ENCODE assay signal across 24 cellular contexts in genomic region chr1:205612556-205612955, GRCh38.
"Had no signal": no experiment of that assay in that cellular context is flagged by ENCODE, and none has a peak within 500 bp of the region (broad histone marks: within the 10 kb centered on the region; RNA-seq: fewer than 3 reads in every experiment).

No MANE protein-coding gene starts in this region.

- H3K27ac Mint-ChIP-seq: nephron progenitor cell; stimulated activated effector memory CD8-positive, alpha-beta T cell treated with anti-CD3 and anti-CD28 coated beads, Interleukin-12 subunit alpha, Interleukin-12 subunit beta, amount 100 ng/mL, for 72 hours; stimulated activated naive CD8-positive, alpha-beta T cell treated with anti-CD3 and anti-CD28 coated beads, Interleukin-15, amount 100 ng/mL, for 72 hours had no signal

- H3K4me3 Mint-ChIP-seq: naive B cell; naive thymus-derived CD8-positive, alpha-beta T cell; natural killer cell treated with Interleukin-12 subunit alpha and Interleukin-12 subunit beta and Interleukin-15 and Interleukin-18, amount 100 ng/mL, for 72 hours; nephron progenitor cell; neural crest cell; stimulated activated effector memory CD8-positive, alpha-beta T cell treated with anti-CD3 and anti-CD28 coated beads, Interleukin-12 subunit alpha, Interleukin-12 subunit beta, amount 100 ng/mL, for 72 hours; stimulated activated naive CD8-positive, alpha-beta T cell treated with anti-CD3 and anti-CD28 coated beads, Interleukin-15, amount 100 ng/mL, for 72 hours had no signal

- H3K4me3 ChIP-seq: pancreas, prostate gland, skin epidermis, suprapubic skin, testis, tibial artery, transverse colon, upper lobe of left lung, vagina had no signal

- DNase-seq: naive B cell; naive thymus-derived CD8-positive, alpha-beta T cell; nephron progenitor cell; nucleus accumbens; pancreas; right cardiac atrium; stimulated activated CD4-positive, alpha-beta T cell treated with anti-CD3 and anti-CD28 coated beads, Interleukin-15, amount 100 ng/mL, for 24 hours; stimulated activated CD4-positive, alpha-beta T cell treated with anti-CD3 and anti-CD28 coated beads, Interleukin-2, amount 100 ng/mL, for 24 hours; stimulated activated CD4-positive, alpha-beta T cell treated with anti-CD3 and anti-CD28 coated beads, Interleukin-2, amount 100 ng/mL, for 48 hours; stimulated activated CD4-positive, alpha-beta T cell treated with anti-CD3 and anti-CD28 coated beads, Interleukin-4, amount 100 ng/mL, for 24 hours; stimulated activated naive CD8-positive, alpha-beta T cell treated with anti-CD3 and anti-CD28 coated beads, Interleukin-15, amount 100 ng/mL, for 72 hours; stimulated activated naive CD8-positive, alpha-beta T cell treated with anti-CD3 and anti-CD28 coated beads, Interleukin-15, Interleukin-2, amounts not matched to agents 100 U/mL and 50 U/mL, for 24 hours; testis; tibial artery; transverse colon; upper lobe of left lung had no signal

- H3K4me1 Mint-ChIP-seq: nephron progenitor cell, neural crest cell had no signal

- H3K9me3 Mint-ChIP-seq: naive B cell; naive thymus-derived CD8-positive, alpha-beta T cell; natural killer cell treated with Interleukin-12 subunit alpha and Interleukin-12 subunit beta and Interleukin-15 and Interleukin-18, amount 100 ng/mL, for 72 hours; nephron progenitor cell; neural crest cell; stimulated activated effector memory CD8-positive, alpha-beta T cell treated with anti-CD3 and anti-CD28 coated beads, Interleukin-12 subunit alpha, Interleukin-12 subunit beta, amount 100 ng/mL, for 72 hours; stimulated activated naive CD8-positive, alpha-beta T cell treated with anti-CD3 and anti-CD28 coated beads, Interleukin-15, amount 100 ng/mL, for 72 hours had no signal

- H3K4me1 ChIP-seq: testis had no signal

- H3K27me3 Mint-ChIP-seq: naive B cell; naive thymus-derived CD8-positive, alpha-beta T cell; natural killer cell treated with Interleukin-12 subunit alpha and Interleukin-12 subunit beta and Interleukin-15 and Interleukin-18, amount 100 ng/mL, for 72 hours; stimulated activated naive CD8-positive, alpha-beta T cell treated with anti-CD3 and anti-CD28 coated beads, Interleukin-15, amount 100 ng/mL, for 72 hours had no signal

- H3K9me3 ChIP-seq: neutrophil, pancreas, prostate gland, suprapubic skin, testis, tibial artery, transverse colon, upper lobe of left lung, vagina had no signal

- H3K27me3 ChIP-seq: neutrophil, pancreas, suprapubic skin, testis, tibial artery, transverse colon, upper lobe of left lung, vagina had no signal

- H3K27ac ChIP-seq: neutrophil, skin epidermis, suprapubic skin, testis, tibial artery, transverse colon, upper lobe of left lung, vagina had no signal
